ENCODE assay signal across 1 cellular context in the genomic region with DNA sequence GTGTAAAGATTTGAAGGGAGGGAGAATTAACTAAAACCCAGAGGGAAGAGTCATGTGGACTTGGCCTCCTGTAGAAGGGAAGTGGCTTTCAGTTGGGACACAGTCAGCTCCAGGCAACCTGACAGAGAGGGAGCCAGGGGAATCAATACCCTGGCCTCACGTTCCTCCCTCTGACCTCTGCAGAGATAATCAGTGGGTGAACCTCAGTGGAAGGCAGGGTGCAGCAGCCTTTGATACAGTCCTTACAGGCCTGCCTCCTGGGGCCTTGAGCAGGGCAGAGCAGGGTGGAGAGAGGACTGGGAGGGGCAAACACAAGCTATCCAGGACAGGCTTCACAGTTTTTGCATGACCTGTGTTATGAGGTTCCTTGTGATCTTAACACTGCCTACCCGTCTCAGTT.
TF ChIP-seq lines count a peak whose summit lies in the region.

No MANE protein-coding gene starts in this region.

TF ChIP-seq in HepG2, 621 proteins besides CTCF, POLR2A, EP300 and RAD21 (continued from another document and continues in another):
- TF ChIP-seq, protein P1, sequence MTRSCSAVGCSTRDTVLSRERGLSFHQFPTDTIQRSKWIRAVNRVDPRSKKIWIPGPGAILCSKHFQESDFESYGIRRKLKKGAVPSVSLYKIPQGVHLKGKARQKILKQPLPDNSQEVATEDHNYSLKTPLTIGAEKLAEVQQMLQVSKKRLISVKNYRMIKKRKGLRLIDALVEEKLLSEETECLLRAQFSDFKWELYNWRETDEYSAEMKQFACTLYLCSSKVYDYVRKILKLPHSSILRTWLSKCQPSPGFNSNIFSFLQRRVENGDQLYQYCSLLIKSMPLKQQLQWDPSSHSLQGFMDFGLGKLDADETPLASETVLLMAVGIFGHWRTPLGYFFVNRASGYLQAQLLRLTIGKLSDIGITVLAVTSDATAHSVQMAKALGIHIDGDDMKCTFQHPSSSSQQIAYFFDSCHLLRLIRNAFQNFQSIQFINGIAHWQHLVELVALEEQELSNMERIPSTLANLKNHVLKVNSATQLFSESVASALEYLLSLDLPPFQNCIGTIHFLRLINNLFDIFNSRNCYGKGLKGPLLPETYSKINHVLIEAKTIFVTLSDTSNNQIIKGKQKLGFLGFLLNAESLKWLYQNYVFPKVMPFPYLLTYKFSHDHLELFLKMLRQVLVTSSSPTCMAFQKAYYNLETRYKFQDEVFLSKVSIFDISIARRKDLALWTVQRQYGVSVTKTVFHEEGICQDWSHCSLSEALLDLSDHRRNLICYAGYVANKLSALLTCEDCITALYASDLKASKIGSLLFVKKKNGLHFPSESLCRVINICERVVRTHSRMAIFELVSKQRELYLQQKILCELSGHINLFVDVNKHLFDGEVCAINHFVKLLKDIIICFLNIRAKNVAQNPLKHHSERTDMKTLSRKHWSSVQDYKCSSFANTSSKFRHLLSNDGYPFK (CRISPR knock-in tag; IDR thresholded peaks at IDR 0.05; ENCODE audit: borderline replicate concordance), result no peak
- TF ChIP-seq MTA3 (CRISPR knock-in tag; IDR thresholded peaks at IDR 0.05), result no peak
- TF ChIP-seq, protein P2, sequence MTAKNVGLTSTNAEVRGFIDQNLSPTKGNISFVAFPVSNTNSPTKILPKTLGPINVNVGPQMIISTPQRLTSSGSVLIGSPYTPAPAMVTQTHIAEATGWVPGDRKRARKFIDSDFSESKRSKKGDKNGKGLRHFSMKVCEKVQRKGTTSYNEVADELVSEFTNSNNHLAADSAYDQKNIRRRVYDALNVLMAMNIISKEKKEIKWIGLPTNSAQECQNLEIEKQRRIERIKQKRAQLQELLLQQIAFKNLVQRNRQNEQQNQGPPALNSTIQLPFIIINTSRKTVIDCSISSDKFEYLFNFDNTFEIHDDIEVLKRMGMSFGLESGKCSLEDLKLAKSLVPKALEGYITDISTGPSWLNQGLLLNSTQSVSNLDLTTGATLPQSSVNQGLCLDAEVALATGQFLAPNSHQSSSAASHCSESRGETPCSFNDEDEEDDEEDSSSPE (CRISPR knock-in tag; IDR thresholded peaks at IDR 0.05), result 0 out of 2 replicates have a peak, but pooled peaks have one; percentile 29
- TF ChIP-seq, protein P3, sequence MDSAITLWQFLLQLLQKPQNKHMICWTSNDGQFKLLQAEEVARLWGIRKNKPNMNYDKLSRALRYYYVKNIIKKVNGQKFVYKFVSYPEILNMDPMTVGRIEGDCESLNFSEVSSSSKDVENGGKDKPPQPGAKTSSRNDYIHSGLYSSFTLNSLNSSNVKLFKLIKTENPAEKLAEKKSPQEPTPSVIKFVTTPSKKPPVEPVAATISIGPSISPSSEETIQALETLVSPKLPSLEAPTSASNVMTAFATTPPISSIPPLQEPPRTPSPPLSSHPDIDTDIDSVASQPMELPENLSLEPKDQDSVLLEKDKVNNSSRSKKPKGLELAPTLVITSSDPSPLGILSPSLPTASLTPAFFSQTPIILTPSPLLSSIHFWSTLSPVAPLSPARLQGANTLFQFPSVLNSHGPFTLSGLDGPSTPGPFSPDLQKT (CRISPR knock-in tag; IDR thresholded peaks at IDR 0.05; ENCODE audit: borderline replicate concordance), result no peak
- no peak for TF ChIP-seq ZNF354B (CRISPR knock-in tag; IDR thresholded peaks at IDR 0.05)
- no peak for TF ChIP-seq CHCHD3 (CRISPR knock-in tag; IDR thresholded peaks at IDR 0.05)
- no peak for TF ChIP-seq FOXP1 (IDR thresholded peaks at IDR 0.05)
- peak; percentile 69; the same call in 1 of the 2 replicates for TF ChIP-seq FOXP1 (CRISPR knock-in tag; IDR thresholded peaks at IDR 0.05)
- no peak for TF ChIP-seq RFXANK (CRISPR knock-in tag; IDR thresholded peaks at IDR 0.05)
- peak; percentile 97 for TF ChIP-seq BHLHE40 (IDR thresholded peaks at IDR 0.05; ENCODE audit: low read length)
- TF ChIP-seq ZBTB38 (CRISPR knock-in tag; IDR thresholded peaks at IDR 0.05), result no peak
- TF ChIP-seq POGZ (CRISPR knock-in tag; IDR thresholded peaks at IDR 0.05), result peak; percentile 75
- no peak for TF ChIP-seq ZNF777 (CRISPR knock-in tag; IDR thresholded peaks at IDR 0.05)
- TF ChIP-seq, protein P4, sequence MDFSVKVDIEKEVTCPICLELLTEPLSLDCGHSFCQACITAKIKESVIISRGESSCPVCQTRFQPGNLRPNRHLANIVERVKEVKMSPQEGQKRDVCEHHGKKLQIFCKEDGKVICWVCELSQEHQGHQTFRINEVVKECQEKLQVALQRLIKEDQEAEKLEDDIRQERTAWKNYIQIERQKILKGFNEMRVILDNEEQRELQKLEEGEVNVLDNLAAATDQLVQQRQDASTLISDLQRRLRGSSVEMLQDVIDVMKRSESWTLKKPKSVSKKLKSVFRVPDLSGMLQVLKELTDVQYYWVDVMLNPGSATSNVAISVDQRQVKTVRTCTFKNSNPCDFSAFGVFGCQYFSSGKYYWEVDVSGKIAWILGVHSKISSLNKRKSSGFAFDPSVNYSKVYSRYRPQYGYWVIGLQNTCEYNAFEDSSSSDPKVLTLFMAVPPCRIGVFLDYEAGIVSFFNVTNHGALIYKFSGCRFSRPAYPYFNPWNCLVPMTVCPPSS (IDR thresholded peaks at IDR 0.05), result no peak
- no peak for TF ChIP-seq GLI4 (CRISPR knock-in tag; IDR thresholded peaks at IDR 0.05; ENCODE audit: borderline replicate concordance)
- 0 out of 2 replicates have a peak, but pooled peaks have one; percentile 55 for TF ChIP-seq ERF (CRISPR knock-in tag; IDR thresholded peaks at IDR 0.05)
- TF ChIP-seq, protein P5, sequence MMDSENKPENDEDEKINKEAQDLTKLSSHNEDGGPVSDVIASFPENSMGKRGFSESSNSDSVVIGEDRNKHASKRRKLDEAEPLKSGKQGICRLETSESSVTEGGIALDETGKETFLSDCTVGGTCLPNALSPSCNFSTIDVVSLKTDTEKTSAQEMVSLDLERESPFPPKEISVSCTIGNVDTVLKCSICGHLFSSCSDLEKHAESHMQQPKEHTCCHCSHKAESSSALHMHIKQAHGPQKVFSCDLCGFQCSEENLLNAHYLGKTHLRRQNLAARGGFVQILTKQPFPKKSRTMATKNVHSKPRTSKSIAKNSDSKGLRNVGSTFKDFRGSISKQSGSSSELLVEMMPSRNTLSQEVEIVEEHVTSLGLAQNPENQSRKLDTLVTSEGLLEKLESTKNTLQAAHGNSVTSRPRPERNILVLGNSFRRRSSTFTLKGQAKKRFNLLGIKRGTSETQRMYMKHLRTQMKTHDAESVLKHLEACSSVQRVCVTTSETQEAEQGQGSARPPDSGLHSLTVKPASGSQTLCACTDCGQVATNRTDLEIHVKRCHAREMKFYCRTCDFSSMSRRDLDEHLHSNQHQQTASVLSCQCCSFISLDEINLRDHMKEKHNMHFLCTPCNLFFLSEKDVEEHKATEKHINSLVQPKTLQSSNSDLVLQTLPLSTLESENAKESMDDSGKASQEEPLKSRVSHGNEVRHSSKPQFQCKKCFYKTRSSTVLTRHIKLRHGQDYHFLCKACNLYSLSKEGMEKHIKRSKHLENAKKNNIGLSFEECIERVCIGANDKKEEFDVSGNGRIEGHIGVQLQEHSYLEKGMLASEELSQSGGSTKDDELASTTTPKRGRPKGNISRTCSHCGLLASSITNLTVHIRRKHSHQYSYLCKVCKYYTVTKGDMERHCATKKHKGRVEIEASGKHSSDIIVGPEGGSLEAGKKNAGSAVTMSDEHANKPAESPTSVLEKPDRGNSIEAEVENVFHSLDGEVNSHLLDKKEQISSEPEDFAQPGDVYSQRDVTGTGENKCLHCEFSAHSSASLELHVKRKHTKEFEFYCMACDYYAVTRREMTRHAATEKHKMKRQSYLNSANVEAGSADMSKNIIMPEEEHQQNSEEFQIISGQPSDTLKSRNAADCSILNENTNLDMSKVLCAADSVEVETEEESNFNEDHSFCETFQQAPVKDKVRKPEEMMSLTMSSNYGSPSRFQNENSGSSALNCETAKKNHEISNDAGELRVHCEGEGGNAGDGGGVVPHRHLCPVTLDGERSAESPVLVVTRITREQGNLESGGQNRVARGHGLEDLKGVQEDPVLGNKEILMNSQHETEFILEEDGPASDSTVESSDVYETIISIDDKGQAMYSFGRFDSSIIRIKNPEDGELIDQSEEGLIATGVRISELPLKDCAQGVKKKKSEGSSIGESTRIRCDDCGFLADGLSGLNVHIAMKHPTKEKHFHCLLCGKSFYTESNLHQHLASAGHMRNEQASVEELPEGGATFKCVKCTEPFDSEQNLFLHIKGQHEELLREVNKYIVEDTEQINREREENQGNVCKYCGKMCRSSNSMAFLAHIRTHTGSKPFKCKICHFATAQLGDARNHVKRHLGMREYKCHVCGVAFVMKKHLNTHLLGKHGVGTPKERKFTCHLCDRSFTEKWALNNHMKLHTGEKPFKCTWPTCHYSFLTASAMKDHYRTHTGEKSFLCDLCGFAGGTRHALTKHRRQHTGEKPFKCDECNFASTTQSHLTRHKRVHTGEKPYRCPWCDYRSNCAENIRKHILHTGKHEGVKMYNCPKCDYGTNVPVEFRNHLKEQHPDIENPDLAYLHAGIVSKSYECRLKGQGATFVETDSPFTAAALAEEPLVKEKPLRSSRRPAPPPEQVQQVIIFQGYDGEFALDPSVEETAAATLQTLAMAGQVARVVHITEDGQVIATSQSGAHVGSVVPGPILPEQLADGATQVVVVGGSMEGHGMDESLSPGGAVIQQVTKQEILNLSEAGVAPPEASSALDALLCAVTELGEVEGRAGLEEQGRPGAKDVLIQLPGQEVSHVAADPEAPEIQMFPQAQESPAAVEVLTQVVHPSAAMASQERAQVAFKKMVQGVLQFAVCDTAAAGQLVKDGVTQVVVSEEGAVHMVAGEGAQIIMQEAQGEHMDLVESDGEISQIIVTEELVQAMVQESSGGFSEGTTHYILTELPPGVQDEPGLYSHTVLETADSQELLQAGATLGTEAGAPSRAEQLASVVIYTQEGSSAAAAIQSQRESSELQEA (CRISPR knock-in tag; IDR thresholded peaks at IDR 0.05; ENCODE audit: not compliant biosample characterization), result no peak
- peak; percentile 85 for TF ChIP-seq PITX1 (CRISPR knock-in tag; IDR thresholded peaks at IDR 0.05)
- TF ChIP-seq, protein P6, sequence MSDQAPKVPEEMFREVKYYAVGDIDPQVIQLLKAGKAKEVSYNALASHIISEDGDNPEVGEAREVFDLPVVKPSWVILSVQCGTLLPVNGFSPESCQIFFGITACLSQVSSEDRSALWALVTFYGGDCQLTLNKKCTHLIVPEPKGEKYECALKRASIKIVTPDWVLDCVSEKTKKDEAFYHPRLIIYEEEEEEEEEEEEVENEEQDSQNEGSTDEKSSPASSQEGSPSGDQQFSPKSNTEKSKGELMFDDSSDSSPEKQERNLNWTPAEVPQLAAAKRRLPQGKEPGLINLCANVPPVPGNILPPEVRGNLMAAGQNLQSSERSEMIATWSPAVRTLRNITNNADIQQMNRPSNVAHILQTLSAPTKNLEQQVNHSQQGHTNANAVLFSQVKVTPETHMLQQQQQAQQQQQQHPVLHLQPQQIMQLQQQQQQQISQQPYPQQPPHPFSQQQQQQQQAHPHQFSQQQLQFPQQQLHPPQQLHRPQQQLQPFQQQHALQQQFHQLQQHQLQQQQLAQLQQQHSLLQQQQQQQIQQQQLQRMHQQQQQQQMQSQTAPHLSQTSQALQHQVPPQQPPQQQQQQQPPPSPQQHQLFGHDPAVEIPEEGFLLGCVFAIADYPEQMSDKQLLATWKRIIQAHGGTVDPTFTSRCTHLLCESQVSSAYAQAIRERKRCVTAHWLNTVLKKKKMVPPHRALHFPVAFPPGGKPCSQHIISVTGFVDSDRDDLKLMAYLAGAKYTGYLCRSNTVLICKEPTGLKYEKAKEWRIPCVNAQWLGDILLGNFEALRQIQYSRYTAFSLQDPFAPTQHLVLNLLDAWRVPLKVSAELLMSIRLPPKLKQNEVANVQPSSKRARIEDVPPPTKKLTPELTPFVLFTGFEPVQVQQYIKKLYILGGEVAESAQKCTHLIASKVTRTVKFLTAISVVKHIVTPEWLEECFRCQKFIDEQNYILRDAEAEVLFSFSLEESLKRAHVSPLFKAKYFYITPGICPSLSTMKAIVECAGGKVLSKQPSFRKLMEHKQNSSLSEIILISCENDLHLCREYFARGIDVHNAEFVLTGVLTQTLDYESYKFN (CRISPR knock-in tag; conservative IDR thresholded peaks at IDR 0.05), result peak; percentile 86
- TF ChIP-seq ZNF577 (CRISPR knock-in tag; IDR thresholded peaks at IDR 0.05; ENCODE audit: borderline replicate concordance, low read depth), result no peak
- TF ChIP-seq AKAP8 (CRISPR knock-in tag; IDR thresholded peaks at IDR 0.05), result no peak
- TF ChIP-seq KDM4B (CRISPR knock-in tag; IDR thresholded peaks at IDR 0.05), result no peak
- peak; percentile 54; the same call in 1 of the 2 replicates for TF ChIP-seq SOX13 (IDR thresholded peaks at IDR 0.05)
- TF ChIP-seq SOX13 (CRISPR knock-in tag; conservative IDR thresholded peaks at IDR 0.05 in 1 of 2, IDR thresholded peaks at IDR 0.05 in 1 of 2), result peak in 1 of 2 experiments; percentile 80; a peak in 2 of 4 replicates
- TF ChIP-seq, protein P7, sequence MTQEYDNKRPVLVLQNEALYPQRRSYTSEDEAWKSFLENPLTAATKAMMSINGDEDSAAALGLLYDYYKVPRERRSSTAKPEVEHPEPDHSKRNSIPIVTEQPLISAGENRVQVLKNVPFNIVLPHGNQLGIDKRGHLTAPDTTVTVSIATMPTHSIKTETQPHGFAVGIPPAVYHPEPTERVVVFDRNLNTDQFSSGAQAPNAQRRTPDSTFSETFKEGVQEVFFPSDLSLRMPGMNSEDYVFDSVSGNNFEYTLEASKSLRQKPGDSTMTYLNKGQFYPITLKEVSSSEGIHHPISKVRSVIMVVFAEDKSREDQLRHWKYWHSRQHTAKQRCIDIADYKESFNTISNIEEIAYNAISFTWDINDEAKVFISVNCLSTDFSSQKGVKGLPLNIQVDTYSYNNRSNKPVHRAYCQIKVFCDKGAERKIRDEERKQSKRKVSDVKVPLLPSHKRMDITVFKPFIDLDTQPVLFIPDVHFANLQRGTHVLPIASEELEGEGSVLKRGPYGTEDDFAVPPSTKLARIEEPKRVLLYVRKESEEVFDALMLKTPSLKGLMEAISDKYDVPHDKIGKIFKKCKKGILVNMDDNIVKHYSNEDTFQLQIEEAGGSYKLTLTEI (CRISPR knock-in tag; conservative IDR thresholded peaks at IDR 0.05), result no peak
- TF ChIP-seq TBX2 (CRISPR knock-in tag; IDR thresholded peaks at IDR 0.05; ENCODE audit: borderline replicate concordance), result peak; percentile 69; the same call in 1 of the 2 replicates
- TF ChIP-seq, protein P8, sequence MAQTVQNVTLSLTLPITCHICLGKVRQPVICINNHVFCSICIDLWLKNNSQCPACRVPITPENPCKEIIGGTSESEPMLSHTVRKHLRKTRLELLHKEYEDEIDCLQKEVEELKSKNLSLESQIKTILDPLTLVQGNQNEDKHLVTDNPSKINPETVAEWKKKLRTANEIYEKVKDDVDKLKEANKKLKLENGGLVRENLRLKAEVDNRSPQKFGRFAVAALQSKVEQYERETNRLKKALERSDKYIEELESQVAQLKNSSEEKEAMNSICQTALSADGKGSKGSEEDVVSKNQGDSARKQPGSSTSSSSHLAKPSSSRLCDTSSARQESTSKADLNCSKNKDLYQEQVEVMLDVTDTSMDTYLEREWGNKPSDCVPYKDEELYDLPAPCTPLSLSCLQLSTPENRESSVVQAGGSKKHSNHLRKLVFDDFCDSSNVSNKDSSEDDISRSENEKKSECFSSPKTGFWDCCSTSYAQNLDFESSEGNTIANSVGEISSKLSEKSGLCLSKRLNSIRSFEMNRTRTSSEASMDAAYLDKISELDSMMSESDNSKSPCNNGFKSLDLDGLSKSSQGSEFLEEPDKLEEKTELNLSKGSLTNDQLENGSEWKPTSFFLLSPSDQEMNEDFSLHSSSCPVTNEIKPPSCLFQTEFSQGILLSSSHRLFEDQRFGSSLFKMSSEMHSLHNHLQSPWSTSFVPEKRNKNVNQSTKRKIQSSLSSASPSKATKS (CRISPR knock-in tag; IDR thresholded peaks at IDR 0.05), result no peak
- no peak for TF ChIP-seq ZC3H4 (CRISPR knock-in tag; IDR thresholded peaks at IDR 0.05; ENCODE audit: borderline replicate concordance)
- no peak for TF ChIP-seq ZNF329 (CRISPR knock-in tag; IDR thresholded peaks at IDR 0.05; ENCODE audit: low read depth)
